In the genomic region with DNA sequence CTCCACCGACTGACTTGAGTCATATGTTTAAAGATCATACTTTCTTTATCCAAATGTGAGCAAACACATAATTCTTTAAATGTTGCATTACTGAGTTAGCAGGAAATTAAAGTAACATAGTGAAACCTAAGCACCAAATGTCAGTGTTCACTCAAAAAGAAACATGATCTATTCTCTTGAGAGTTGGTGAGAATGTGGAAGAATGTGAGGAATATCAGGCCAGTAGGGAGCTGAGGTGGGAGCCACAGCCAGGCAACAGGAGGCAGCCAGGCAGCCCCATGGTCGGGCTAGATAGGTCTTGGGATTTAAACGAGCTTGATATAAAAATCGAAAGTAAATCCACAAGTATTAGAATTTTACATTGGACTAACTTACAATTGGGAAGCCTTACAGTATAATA, we compare ENCODE assay signal across 1 cellular context.
TF ChIP-seq lines count a peak whose summit lies in the region.

No MANE protein-coding gene starts in this region.

TF ChIP-seq in IMR-90, 13 proteins besides CTCF, POLR2A, EP300 and RAD21 (continued from another document):
- no peak for TF ChIP-seq RFX5 (IDR thresholded peaks at IDR 0.05; ENCODE audit: low read depth, low read length)
